Comparison of ENCODE assay signal across 8 cellular contexts in the genomic region with DNA sequence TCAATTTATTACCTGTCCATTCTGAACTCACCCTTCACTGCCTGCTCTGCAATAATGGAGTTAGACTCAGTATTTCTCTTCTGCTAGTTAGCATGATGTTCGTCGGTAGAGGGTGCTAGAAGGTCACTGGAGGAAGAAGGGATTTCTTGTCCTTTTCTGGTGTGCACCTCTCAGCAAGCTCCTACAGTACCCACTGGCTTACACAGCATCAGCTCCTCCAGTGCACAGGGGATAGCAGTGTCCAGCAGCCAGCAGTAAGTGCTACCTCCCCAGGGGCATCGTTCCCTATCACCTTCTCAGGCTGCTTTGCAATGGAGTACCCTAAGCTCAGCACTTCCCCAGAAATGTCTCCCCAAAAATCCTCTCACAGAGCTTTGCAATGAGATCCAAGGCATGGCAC. TPM values are rescaled to one million over a fixed set of nuclear protein-coding genes. Genes with fewer than 3 reads are reported as not detected.
A peak's percentile ranks its signal among the peaks of the same experiment; 100 is the strongest.
DNase-seq lines count a peak whose midpoint lies in the region; TF ChIP-seq lines count a peak whose summit lies in the region.

No MANE protein-coding gene starts in this region.

- H3F3A ChIP-seq in DOHH2 (ENCODE audit: control insufficient read depth, insufficient read depth): no peaks in the 10 kb centered on the region

- H3K4me1 ChIP-seq in DOHH2 (ENCODE audit: control insufficient read depth, low read length): peaks cover 6% of the 10 kb centered on the region; the same call in 1 of the 2 replicates

- TF ChIP-seq CTCF in DOHH2 (IDR thresholded peaks at IDR 0.05; ENCODE audit: low read depth, low read length, poor library complexity, severe bottlenecking): peak; percentile 77

- no peaks in the 10 kb centered on the region for H3K9me3 ChIP-seq in DOHH2 (ENCODE audit: control insufficient read depth, insufficient read depth, low read length)

- H3K4me1 Mint-ChIP-seq in T-helper 2 cell treated with Interferon-gamma antibody and Interleukin-4, amounts not matched to agents 5 μg/mL and 100 μg/mL, for 36 hours (ENCODE audit: low read depth): peaks cover 6% of the 10 kb centered on the region

- POLR2A ChIA-PET in HEK293T (lab: Yijun Ruan, JAX): no interaction called here

- peak; percentile 52 for DNase-seq in HEK293T (ENCODE audit: extremely low spot score)
- peak; percentile 58 for DNase-seq in SW480 (ENCODE audit: low spot score)
- peak; percentile 39 for DNase-seq in iris pigment epithelial cell (ENCODE audit: low read depth)
- no peak for DNase-seq in T-helper 2 cell treated with Interferon-gamma antibody and Interleukin-4, amounts not matched to agents 5 μg/mL and 100 μg/mL, for 36 hours (ENCODE audit: low spot score)
- no peak for DNase-seq in NCI-H226
- DNase-seq in GOT3 (lab: John Stamatoyannopoulos, UW): no peak
- no peak for DNase-seq in A172 (ENCODE audit: low spot score)

- no peak overlapping the region for H3K4me2 ChIP-seq in DOHH2 (ENCODE audit: low read length)

- no peaks in the 10 kb centered on the region for H3K9me3 Mint-ChIP-seq in T-helper 2 cell treated with Interferon-gamma antibody and Interleukin-4, amounts not matched to agents 5 μg/mL and 100 μg/mL, for 36 hours

- no peak overlapping the region for H3K4me3 Mint-ChIP-seq in T-helper 2 cell treated with Interferon-gamma antibody and Interleukin-4, amounts not matched to agents 5 μg/mL and 100 μg/mL, for 36 hours

- no peaks in the 10 kb centered on the region for H3K9me2 ChIP-seq in DOHH2 (replicated peaks; ENCODE audit: control insufficient read depth, low read length)

- H3K36me3 ChIP-seq in DOHH2 (ENCODE audit: control insufficient read depth, low read length): no peaks in the 10 kb centered on the region

- CTCF ChIA-PET in HEK293T (lab: Yijun Ruan, JAX): interaction anchor here (0.6 to 3.2 kb wide), 8 partner anchors 10 to 179 kb away, joined by 3 to 38 read pairs (median 3); no protein-coding TSS in a partner anchor

- no peaks in the 10 kb centered on the region for H3K27me3 ChIP-seq in DOHH2 (ENCODE audit: control insufficient read depth, low read length)

- peaks cover 42% of the 10 kb centered on the region for H3K27me3 Mint-ChIP-seq in T-helper 2 cell treated with Interferon-gamma antibody and Interleukin-4, amounts not matched to agents 5 μg/mL and 100 μg/mL, for 36 hours (ENCODE audit: low read depth)

- H4K20me1 ChIP-seq in DOHH2 (ENCODE audit: control insufficient read depth, insufficient read depth, low read depth, low read length): no peaks in the 10 kb centered on the region

- H3K4me3 ChIP-seq in DOHH2 (ENCODE audit: low read length): no peak overlapping the region

- no peak overlapping the region for H3K27ac ChIP-seq in DOHH2 (ENCODE audit: low read depth, low read length)

- no peak overlapping the region for H3K27ac Mint-ChIP-seq in T-helper 2 cell treated with Interferon-gamma antibody and Interleukin-4, amounts not matched to agents 5 μg/mL and 100 μg/mL, for 36 hours

- no peaks in the 10 kb centered on the region for H3K79me2 ChIP-seq in DOHH2 (ENCODE audit: control insufficient read depth, low read length)

- H3K36me3 Mint-ChIP-seq in T-helper 2 cell treated with Interferon-gamma antibody and Interleukin-4, amounts not matched to agents 5 μg/mL and 100 μg/mL, for 36 hours (ENCODE audit: low read depth): no peaks in the 10 kb centered on the region

TF ChIP-seq in HEK293T, 16 proteins besides CTCF, POLR2A, EP300 and RAD21:
- no peak for TF ChIP-seq BHLHE40 (IDR thresholded peaks at IDR 0.05; ENCODE audit: borderline replicate concordance)
- TF ChIP-seq FOXK2 (IDR thresholded peaks at IDR 0.05): no peak
- no peak for TF ChIP-seq CTBP1 (IDR thresholded peaks at IDR 0.05; ENCODE audit: borderline replicate concordance)
- TF ChIP-seq FOXA1 (IDR thresholded peaks at IDR 0.05): no peak
- no peak for TF ChIP-seq HDGF (IDR thresholded peaks at IDR 0.05; ENCODE audit: borderline replicate concordance)
- no peak for TF ChIP-seq TARDBP (IDR thresholded peaks at IDR 0.05)
- no peak for TF ChIP-seq L3MBTL2 (conservative IDR thresholded peaks at IDR 0.05)
- no peak for TF ChIP-seq LEF1 (IDR thresholded peaks at IDR 0.05; ENCODE audit: borderline replicate concordance)
- TF ChIP-seq, protein P1, sequence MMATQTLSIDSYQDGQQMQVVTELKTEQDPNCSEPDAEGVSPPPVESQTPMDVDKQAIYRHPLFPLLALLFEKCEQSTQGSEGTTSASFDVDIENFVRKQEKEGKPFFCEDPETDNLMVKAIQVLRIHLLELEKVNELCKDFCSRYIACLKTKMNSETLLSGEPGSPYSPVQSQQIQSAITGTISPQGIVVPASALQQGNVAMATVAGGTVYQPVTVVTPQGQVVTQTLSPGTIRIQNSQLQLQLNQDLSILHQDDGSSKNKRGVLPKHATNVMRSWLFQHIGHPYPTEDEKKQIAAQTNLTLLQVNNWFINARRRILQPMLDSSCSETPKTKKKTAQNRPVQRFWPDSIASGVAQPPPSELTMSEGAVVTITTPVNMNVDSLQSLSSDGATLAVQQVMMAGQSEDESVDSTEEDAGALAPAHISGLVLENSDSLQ (IDR thresholded peaks at IDR 0.05): no peak
- no peak for TF ChIP-seq ELF4 (IDR thresholded peaks at IDR 0.05)
- no peak for TF ChIP-seq ARNT (IDR thresholded peaks at IDR 0.05)
- no peak for TF ChIP-seq SP1 (IDR thresholded peaks at IDR 0.05)
- no peak for TF ChIP-seq NFRKB (IDR thresholded peaks at IDR 0.05)
- TF ChIP-seq ZNF384 (IDR thresholded peaks at IDR 0.05): no peak
- TF ChIP-seq FOXM1 (IDR thresholded peaks at IDR 0.05; ENCODE audit: borderline replicate concordance): no peak

RNA-seq across cellular contexts. Expression of gene APC, which starts 45.9 kb away (rescaled TPM):
- 36.7 and 49.4 TPM in 2 replicates for total RNA-seq in A172 (2014; rRNA removed; shearing (Covaris generic))

Comparison
In these comparisons a context has a peak if more than half of its experiments do, and no peak if none do; other contexts are left out.
1. DNase-seq: peak in HEK293T (single experiment), SW480 (single experiment) and iris pigment epithelial cell (single experiment); none in T-helper 2 cell treated with Interferon-gamma antibody and Interleukin-4, amounts not matched to agents 5 μg/mL and 100 μg/mL, for 36 hours (single experiment), NCI-H226 (single experiment), GOT3 (single experiment) and A172 (single experiment).